Comparison of ENCODE assay signal across 1 cellular context in genomic region chr19:2269244-2270156, GRCh38.
TF ChIP-seq lines count a peak whose summit lies in the region.

No MANE protein-coding gene starts in this region.

TF ChIP-seq in H1, 55 proteins besides CTCF, POLR2A, EP300 and RAD21:
- TF ChIP-seq BRCA1 (IDR thresholded peaks at IDR 0.05; ENCODE audit: low read depth, low read length) (no peak), TAF7 (optimal IDR thresholded peaks at IDR 0.05; ENCODE audit: borderline replicate concordance, low read depth, low read length) (peak; percentile 97), RXRA (IDR thresholded peaks at IDR 0.05; ENCODE audit: insufficient read depth, low read depth, low read length) (no peak), CEBPB (IDR thresholded peaks at IDR 0.05; ENCODE audit: low read depth, low read length) (no peak), MAFK (IDR thresholded peaks at IDR 0.05; ENCODE audit: low read depth, low read length) (no peak), KDM5A (IDR thresholded peaks at IDR 0.05; ENCODE audit: low read length) (no peak), SP2 (IDR thresholded peaks at IDR 0.05; ENCODE audit: low read length) (peak; percentile 41; the same call in 1 of the 2 replicates), SIX5 (IDR thresholded peaks at IDR 0.05; ENCODE audit: low read depth, low read length) (no peak), SIN3A (conservative IDR thresholded peaks at IDR 0.05 in 1 of 2, IDR thresholded peaks at IDR 0.05 in 1 of 2; ENCODE audit: low read depth in 1 of 2, low read length in 2 of 2) (peak; percentile 63 to 74; a peak in 1 of 4 replicates), EZH2 (IDR thresholded peaks at IDR 0.05; ENCODE audit: low read depth, low read length, severe bottlenecking) (no peak), SAP30 (IDR thresholded peaks at IDR 0.05; ENCODE audit: insufficient read depth, insufficient replicate concordance, low read length) (no peak), POU5F1 (IDR thresholded peaks at IDR 0.05; ENCODE audit: low read depth, low read length) (no peak), CTBP2 (IDR thresholded peaks at IDR 0.05; ENCODE audit: borderline replicate concordance, insufficient read depth, insufficient read length, low read length) (no peak), ZNF274 (IDR thresholded peaks at IDR 0.05; ENCODE audit: borderline replicate concordance, extremely low read depth, low read length) (no peak), JUND (IDR thresholded peaks at IDR 0.05; ENCODE audit: low read length) (no peak), SRF (IDR thresholded peaks at IDR 0.05; ENCODE audit: low read depth, low read length) (0 out of 2 replicates have a peak, but pooled peaks have one; percentile 27), BACH1 (IDR thresholded peaks at IDR 0.05; ENCODE audit: low read length) (no peak), KDM1A (IDR thresholded peaks at IDR 0.05; ENCODE audit: borderline replicate concordance, low read length) (no peak), SP1 (IDR thresholded peaks at IDR 0.05; ENCODE audit: low read depth, low read length) (peak; percentile 88), CHD2 (IDR thresholded peaks at IDR 0.05; ENCODE audit: low read length) (no peak), EGR1 (IDR thresholded peaks at IDR 0.05; ENCODE audit: borderline replicate concordance, low read depth, low read length) (no peak), SIRT6 (IDR thresholded peaks at IDR 0.05; ENCODE audit: low read length) (no peak), NRF1 (IDR thresholded peaks at IDR 0.05; ENCODE audit: low read depth, low read length) (no peak), TBP (IDR thresholded peaks at IDR 0.05; ENCODE audit: low read depth, low read length) (peak; percentile 98), CBX8 (IDR thresholded peaks at IDR 0.05; ENCODE audit: borderline replicate concordance, low read depth, low read length) (no peak), POLR2AphosphoS5 (IDR thresholded peaks at IDR 0.05; ENCODE audit: low read depth, low read length) (peak; percentile 96), NANOG (IDR thresholded peaks at IDR 0.05; ENCODE audit: insufficient read depth, low read depth, low read length, poor library complexity, severe bottlenecking) (no peak), TCF12 (IDR thresholded peaks at IDR 0.05; ENCODE audit: low read depth, low read length) (no peak), RFX5 (IDR thresholded peaks at IDR 0.05; ENCODE audit: borderline replicate concordance, low read depth, low read length) (no peak), KDM4A (IDR thresholded peaks at IDR 0.05; ENCODE audit: low read depth, low read length, severe bottlenecking) (peak; percentile 25), E2F6 (IDR thresholded peaks at IDR 0.05) (peak; percentile 39; the same call in 1 of the 2 replicates), BCL11A (IDR thresholded peaks at IDR 0.05; ENCODE audit: low read depth in 2 of 2, low read length in 2 of 2) (no peak), ASH2L (IDR thresholded peaks at IDR 0.05; ENCODE audit: low read length) (peak; percentile 71), CREB1 (IDR thresholded peaks at IDR 0.05) (peak; percentile 82), FOSL1 (IDR thresholded peaks at IDR 0.05; ENCODE audit: insufficient read depth, low read depth, low read length) (no peak), CHD1 (IDR thresholded peaks at IDR 0.05; ENCODE audit: low read depth, low read length) (peak; percentile 31; the same call in 1 of the 2 replicates), YY1 (IDR thresholded peaks at IDR 0.05; ENCODE audit: low read depth, low read length) (peak; percentile 98), HDAC2 (IDR thresholded peaks at IDR 0.05; ENCODE audit: borderline replicate concordance in 1 of 2, low read depth in 2 of 2, low read length in 2 of 2) (0 out of 4 replicates have a peak, but pooled peaks of 1 of the 2 experiments have one; percentile 61), CBX5 (IDR thresholded peaks at IDR 0.05; ENCODE audit: low read depth, low read length) (no peak), TEAD4 (IDR thresholded peaks at IDR 0.05; ENCODE audit: low read depth, low read length) (no peak), RNF2 (IDR thresholded peaks at IDR 0.05; ENCODE audit: borderline replicate concordance, low read depth, low read length, missing control alignments, poor library complexity, severe bottlenecking) (no peak), SP4 (IDR thresholded peaks at IDR 0.05; ENCODE audit: low read length) (peak; percentile 91), SUZ12 (IDR thresholded peaks at IDR 0.05; ENCODE audit: low read length) (no peak), JUN (IDR thresholded peaks at IDR 0.05; ENCODE audit: low read depth, low read length) (no peak), ATF3 (IDR thresholded peaks at IDR 0.05; ENCODE audit: insufficient read depth, low read depth, low read length) (no peak), TAF1 (IDR thresholded peaks at IDR 0.05; ENCODE audit: low read depth, low read length) (peak; percentile 99), PHF8 (conservative IDR thresholded peaks at IDR 0.05; ENCODE audit: low read depth, low read length) (peak; percentile 99), RBBP5 (IDR thresholded peaks at IDR 0.05; ENCODE audit: borderline replicate concordance, low read depth, low read length) (peak; percentile 57; the same call in 1 of the 2 replicates), GABPA (IDR thresholded peaks at IDR 0.05; ENCODE audit: borderline replicate concordance, insufficient read depth, low read length) (no peak), HDAC6 (IDR thresholded peaks at IDR 0.05; ENCODE audit: low read depth, low read length) (no peak), GTF2F1 (IDR thresholded peaks at IDR 0.05; ENCODE audit: borderline replicate concordance, low read depth, low read length) (peak; percentile 98)
- TF ChIP-seq, protein P1, sequence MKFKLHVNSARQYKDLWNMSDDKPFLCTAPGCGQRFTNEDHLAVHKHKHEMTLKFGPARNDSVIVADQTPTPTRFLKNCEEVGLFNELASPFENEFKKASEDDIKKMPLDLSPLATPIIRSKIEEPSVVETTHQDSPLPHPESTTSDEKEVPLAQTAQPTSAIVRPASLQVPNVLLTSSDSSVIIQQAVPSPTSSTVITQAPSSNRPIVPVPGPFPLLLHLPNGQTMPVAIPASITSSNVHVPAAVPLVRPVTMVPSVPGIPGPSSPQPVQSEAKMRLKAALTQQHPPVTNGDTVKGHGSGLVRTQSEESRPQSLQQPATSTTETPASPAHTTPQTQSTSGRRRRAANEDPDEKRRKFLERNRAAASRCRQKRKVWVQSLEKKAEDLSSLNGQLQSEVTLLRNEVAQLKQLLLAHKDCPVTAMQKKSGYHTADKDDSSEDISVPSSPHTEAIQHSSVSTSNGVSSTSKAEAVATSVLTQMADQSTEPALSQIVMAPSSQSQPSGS (IDR thresholded peaks at IDR 0.05; ENCODE audit: low read length) = no peak
- TF ChIP-seq, protein P2, sequence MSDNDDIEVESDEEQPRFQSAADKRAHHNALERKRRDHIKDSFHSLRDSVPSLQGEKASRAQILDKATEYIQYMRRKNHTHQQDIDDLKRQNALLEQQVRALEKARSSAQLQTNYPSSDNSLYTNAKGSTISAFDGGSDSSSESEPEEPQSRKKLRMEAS (IDR thresholded peaks at IDR 0.05) = peak; percentile 77
- TF ChIP-seq, protein P3, sequence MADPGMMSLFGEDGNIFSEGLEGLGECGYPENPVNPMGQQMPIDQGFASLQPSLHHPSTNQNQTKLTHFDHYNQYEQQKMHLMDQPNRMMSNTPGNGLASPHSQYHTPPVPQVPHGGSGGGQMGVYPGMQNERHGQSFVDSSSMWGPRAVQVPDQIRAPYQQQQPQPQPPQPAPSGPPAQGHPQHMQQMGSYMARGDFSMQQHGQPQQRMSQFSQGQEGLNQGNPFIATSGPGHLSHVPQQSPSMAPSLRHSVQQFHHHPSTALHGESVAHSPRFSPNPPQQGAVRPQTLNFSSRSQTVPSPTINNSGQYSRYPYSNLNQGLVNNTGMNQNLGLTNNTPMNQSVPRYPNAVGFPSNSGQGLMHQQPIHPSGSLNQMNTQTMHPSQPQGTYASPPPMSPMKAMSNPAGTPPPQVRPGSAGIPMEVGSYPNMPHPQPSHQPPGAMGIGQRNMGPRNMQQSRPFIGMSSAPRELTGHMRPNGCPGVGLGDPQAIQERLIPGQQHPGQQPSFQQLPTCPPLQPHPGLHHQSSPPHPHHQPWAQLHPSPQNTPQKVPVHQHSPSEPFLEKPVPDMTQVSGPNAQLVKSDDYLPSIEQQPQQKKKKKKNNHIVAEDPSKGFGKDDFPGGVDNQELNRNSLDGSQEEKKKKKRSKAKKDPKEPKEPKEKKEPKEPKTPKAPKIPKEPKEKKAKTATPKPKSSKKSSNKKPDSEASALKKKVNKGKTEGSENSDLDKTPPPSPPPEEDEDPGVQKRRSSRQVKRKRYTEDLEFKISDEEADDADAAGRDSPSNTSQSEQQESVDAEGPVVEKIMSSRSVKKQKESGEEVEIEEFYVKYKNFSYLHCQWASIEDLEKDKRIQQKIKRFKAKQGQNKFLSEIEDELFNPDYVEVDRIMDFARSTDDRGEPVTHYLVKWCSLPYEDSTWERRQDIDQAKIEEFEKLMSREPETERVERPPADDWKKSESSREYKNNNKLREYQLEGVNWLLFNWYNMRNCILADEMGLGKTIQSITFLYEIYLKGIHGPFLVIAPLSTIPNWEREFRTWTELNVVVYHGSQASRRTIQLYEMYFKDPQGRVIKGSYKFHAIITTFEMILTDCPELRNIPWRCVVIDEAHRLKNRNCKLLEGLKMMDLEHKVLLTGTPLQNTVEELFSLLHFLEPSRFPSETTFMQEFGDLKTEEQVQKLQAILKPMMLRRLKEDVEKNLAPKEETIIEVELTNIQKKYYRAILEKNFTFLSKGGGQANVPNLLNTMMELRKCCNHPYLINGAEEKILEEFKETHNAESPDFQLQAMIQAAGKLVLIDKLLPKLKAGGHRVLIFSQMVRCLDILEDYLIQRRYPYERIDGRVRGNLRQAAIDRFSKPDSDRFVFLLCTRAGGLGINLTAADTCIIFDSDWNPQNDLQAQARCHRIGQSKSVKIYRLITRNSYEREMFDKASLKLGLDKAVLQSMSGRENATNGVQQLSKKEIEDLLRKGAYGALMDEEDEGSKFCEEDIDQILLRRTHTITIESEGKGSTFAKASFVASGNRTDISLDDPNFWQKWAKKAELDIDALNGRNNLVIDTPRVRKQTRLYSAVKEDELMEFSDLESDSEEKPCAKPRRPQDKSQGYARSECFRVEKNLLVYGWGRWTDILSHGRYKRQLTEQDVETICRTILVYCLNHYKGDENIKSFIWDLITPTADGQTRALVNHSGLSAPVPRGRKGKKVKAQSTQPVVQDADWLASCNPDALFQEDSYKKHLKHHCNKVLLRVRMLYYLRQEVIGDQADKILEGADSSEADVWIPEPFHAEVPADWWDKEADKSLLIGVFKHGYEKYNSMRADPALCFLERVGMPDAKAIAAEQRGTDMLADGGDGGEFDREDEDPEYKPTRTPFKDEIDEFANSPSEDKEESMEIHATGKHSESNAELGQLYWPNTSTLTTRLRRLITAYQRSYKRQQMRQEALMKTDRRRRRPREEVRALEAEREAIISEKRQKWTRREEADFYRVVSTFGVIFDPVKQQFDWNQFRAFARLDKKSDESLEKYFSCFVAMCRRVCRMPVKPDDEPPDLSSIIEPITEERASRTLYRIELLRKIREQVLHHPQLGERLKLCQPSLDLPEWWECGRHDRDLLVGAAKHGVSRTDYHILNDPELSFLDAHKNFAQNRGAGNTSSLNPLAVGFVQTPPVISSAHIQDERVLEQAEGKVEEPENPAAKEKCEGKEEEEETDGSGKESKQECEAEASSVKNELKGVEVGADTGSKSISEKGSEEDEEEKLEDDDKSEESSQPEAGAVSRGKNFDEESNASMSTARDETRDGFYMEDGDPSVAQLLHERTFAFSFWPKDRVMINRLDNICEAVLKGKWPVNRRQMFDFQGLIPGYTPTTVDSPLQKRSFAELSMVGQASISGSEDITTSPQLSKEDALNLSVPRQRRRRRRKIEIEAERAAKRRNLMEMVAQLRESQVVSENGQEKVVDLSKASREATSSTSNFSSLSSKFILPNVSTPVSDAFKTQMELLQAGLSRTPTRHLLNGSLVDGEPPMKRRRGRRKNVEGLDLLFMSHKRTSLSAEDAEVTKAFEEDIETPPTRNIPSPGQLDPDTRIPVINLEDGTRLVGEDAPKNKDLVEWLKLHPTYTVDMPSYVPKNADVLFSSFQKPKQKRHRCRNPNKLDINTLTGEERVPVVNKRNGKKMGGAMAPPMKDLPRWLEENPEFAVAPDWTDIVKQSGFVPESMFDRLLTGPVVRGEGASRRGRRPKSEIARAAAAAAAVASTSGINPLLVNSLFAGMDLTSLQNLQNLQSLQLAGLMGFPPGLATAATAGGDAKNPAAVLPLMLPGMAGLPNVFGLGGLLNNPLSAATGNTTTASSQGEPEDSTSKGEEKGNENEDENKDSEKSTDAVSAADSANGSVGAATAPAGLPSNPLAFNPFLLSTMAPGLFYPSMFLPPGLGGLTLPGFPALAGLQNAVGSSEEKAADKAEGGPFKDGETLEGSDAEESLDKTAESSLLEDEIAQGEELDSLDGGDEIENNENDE (IDR thresholded peaks at IDR 0.05; ENCODE audit: insufficient replicate concordance, low read length) = no peak
- TF ChIP-seq, protein P4, sequence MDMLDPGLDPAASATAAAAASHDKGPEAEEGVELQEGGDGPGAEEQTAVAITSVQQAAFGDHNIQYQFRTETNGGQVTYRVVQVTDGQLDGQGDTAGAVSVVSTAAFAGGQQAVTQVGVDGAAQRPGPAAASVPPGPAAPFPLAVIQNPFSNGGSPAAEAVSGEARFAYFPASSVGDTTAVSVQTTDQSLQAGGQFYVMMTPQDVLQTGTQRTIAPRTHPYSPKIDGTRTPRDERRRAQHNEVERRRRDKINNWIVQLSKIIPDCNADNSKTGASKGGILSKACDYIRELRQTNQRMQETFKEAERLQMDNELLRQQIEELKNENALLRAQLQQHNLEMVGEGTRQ (IDR thresholded peaks at IDR 0.05; ENCODE audit: low read length) = no peak
